In the genomic region with DNA sequence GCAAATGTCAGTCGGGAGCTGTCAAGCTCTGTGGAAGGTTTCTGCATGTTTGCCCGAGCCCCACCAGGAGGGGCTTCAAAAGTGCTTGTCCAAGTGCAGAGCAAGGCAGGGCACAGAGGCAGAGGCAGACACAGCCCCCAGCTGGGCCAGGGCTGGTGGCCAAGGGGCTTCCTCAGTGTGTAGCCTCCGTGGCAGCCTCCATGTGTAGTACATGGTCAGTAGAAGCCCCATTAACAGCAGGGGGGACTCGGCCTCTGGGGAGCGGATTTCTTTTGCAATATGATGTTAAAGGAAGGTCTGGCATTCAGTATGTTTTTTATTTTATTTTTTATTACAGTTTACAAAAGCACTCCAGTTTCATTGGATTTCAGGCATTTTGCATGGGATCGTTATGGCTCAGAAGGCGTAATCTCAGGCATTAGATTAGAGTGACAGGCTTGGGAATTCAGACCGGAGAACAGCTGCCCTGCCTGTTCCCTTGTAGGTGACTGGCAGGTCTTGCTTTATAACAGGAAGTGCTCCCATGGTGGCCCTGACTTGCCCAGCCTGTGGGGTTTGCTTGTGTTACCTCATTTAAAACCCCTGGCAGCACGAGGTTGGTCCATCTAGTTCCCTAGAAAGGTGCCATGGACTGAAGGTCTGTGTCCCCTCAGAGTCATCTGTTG, we compare ENCODE assay signal across 28 cellular contexts.
"Had no signal": no experiment of that assay in that cellular context is flagged by ENCODE, and none has a peak within 500 bp of the region (broad histone marks: within the 10 kb centered on the region; RNA-seq: fewer than 3 reads in every experiment).

No MANE protein-coding gene starts in this region.

- FAIRE-seq: islet of Langerhans had no signal

- H3K9ac ChIP-seq: parathyroid adenoma had no signal

- H3K27ac Mint-ChIP-seq: immature natural killer cell; mesothelial cell of epicardium; naive thymus-derived CD4-positive, alpha-beta T cell; natural killer cell treated with Interleukin-12 subunit alpha and Interleukin-12 subunit beta and Interleukin-15 and Interleukin-18, amount 100 ng/mL, for 72 hours; stimulated activated memory B cell treated with anti-CD40 and anti-IgM and Interleukin-4, amounts not matched to agents 10 μg/mL and 1 μg/mL and 100 μg/mL, for 72 hours had no signal

- ATAC-seq: mucosa of descending colon; naive thymus-derived CD4-positive, alpha-beta T cell; natural killer cell treated with Interleukin-12 subunit alpha and Interleukin-12 subunit beta and Interleukin-15 and Interleukin-18, amount 100 ng/mL, for 72 hours; psoas muscle; right lobe of liver; stimulated activated memory B cell treated with anti-CD40 and anti-IgM and Interleukin-4, amounts not matched to agents 10 μg/mL and 1 μg/mL and 100 μg/mL, for 72 hours; stimulated activated naive CD8-positive, alpha-beta T cell treated with anti-CD3 and anti-CD28 coated beads, Interleukin-15, amount 100 ng/mL, for 72 hours had no signal

- H3K9me3 ChIP-seq: vagina had no signal

- H3K27me3 ChIP-seq: right atrium auricular region, right lobe of liver, tibial nerve, upper lobe of left lung, vagina had no signal

- H3K27ac ChIP-seq: left ventricle myocardium inferior, parathyroid adenoma, psoas muscle, right atrium auricular region, right lobe of liver, tibial nerve, upper lobe of left lung, vagina had no signal

- H3K4me1 Mint-ChIP-seq: stimulated activated memory B cell treated with anti-CD40 and anti-IgM and Interleukin-4, amounts not matched to agents 10 μg/mL and 1 μg/mL and 100 μg/mL, for 72 hours; stimulated activated naive CD8-positive, alpha-beta T cell treated with anti-CD3 and anti-CD28 coated beads, Interleukin-15, amount 100 ng/mL, for 72 hours had no signal

- H3K4me3 ChIP-seq: left ventricle myocardium inferior, lung, mucosa of descending colon, psoas muscle, right atrium auricular region, right lobe of liver, smooth muscle cell, tibial nerve, upper lobe of left lung, vagina had no signal

- H3K4me1 ChIP-seq: parathyroid adenoma had no signal

- H3K27me3 Mint-ChIP-seq: naive thymus-derived CD4-positive, alpha-beta T cell; natural killer cell treated with Interleukin-12 subunit alpha and Interleukin-12 subunit beta and Interleukin-15 and Interleukin-18, amount 100 ng/mL, for 72 hours; stimulated activated memory B cell treated with anti-CD40 and anti-IgM and Interleukin-4, amounts not matched to agents 10 μg/mL and 1 μg/mL and 100 μg/mL, for 72 hours; stimulated activated naive CD8-positive, alpha-beta T cell treated with anti-CD3 and anti-CD28 coated beads, Interleukin-15, amount 100 ng/mL, for 72 hours had no signal

- H3K4me3 Mint-ChIP-seq: immature natural killer cell; mesothelial cell of epicardium; naive thymus-derived CD4-positive, alpha-beta T cell; natural killer cell treated with Interleukin-12 subunit alpha and Interleukin-12 subunit beta and Interleukin-15 and Interleukin-18, amount 100 ng/mL, for 72 hours; neural crest cell; stimulated activated memory B cell treated with anti-CD40 and anti-IgM and Interleukin-4, amounts not matched to agents 10 μg/mL and 1 μg/mL and 100 μg/mL, for 72 hours; stimulated activated naive CD8-positive, alpha-beta T cell treated with anti-CD3 and anti-CD28 coated beads, Interleukin-15, amount 100 ng/mL, for 72 hours had no signal

- DNase-seq: hypothalamus; immature natural killer cell; left ventricle myocardium inferior; mesendoderm; mucosa of descending colon; naive thymus-derived CD4-positive, alpha-beta T cell; nucleus accumbens; psoas muscle; right lobe of liver; stimulated activated CD4-positive, alpha-beta T cell treated with anti-CD3 and anti-CD28 coated beads, Interleukin-1b, Interleukin-23, amount 100 ng/mL, for 48 hours; stimulated activated CD4-positive, alpha-beta T cell treated with anti-CD3 and anti-CD28 coated beads, Interleukin-2, amount 100 ng/mL, for 48 hours; stimulated activated CD4-positive, alpha-beta T cell treated with anti-CD3 and anti-CD28 coated beads, Interleukin-4, amount 100 ng/mL, for 4 hours; stimulated activated CD8-positive, alpha-beta memory T cell treated with anti-CD3 and anti-CD28 coated beads, Interleukin-4, amount 100 ng/mL, for 48 hours; stimulated activated naive CD4-positive, alpha-beta T cell treated with Interleukin-2 at 50 U/mL for 16 hours; stimulated activated naive CD8-positive, alpha-beta T cell treated with anti-CD3 and anti-CD28 coated beads, Interleukin-15, amount 100 ng/mL, for 72 hours; substantia nigra had no signal
